Comparison of ENCODE assay signal across 1 cellular context in the genomic region with DNA sequence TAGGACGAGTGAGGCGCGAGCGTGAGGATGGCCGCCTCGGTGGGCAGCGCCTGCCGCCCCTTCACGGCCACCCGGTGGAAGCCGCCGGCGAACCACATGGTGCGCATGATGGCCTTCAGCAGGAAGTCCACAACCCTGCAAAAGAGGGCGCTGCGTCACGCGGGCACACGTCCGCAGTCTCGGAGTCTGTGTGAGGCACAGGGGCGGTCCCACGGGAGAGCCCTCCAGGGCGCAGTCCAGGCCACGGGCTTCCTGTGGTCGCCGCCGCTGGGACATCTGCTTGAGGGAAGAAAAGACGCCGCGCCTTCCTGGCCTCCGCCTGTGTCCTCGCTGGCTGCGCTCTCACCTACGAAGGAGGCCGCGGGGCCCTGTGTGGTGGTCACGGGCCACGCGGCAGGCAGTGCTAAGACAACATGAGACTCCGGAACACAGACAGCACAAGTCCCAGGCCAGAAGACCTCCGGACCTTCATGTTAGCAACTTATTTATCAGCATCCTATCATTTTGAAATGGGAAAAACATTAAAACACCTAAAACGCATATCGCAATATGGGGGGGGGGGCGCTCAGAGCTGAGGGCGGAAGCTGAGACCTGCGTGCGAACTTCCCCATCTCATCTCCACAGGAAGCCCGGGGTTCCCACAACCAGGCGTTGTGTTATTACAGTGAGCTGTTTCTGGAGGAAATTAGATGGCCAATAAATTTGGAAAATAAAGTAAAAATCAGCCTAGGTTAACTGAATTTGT.
TF ChIP-seq lines count a peak whose summit lies in the region.

No MANE protein-coding gene starts in this region.

TF ChIP-seq in K562, 482 proteins besides CTCF, POLR2A, EP300 and RAD21 (continued from another document):
- peak; percentile 81 for TF ChIP-seq ZBTB33 (CRISPR knock-in tag; IDR thresholded peaks at IDR 0.05)
- TF ChIP-seq E2F3 (CRISPR knock-in tag; IDR thresholded peaks at IDR 0.05), result no peak
